In genomic region chr2:84846732-84847131, GRCh38 we compare ENCODE assay signal across 12 cellular contexts. TPM values are rescaled to one million over a fixed set of nuclear protein-coding genes. Genes with fewer than 3 reads are reported as not detected.
A peak's percentile ranks its signal among the peaks of the same experiment; 100 is the strongest.
DNase-seq lines count a peak whose midpoint lies in the region; ATAC-seq and TF ChIP-seq lines count a peak whose summit lies in the region.
"Had no signal": no experiment of that assay in that cellular context is flagged by ENCODE, and none has a peak within 500 bp of the region (broad histone marks: within the 10 kb centered on the region; RNA-seq: fewer than 3 reads in every experiment).

No MANE protein-coding gene starts in this region.

- peak; percentile 53 for DNase-seq in activated CD8-positive, alpha-beta memory T cell treated with anti-CD3 and anti-CD28 coated beads, Interleukin-2, amount 50 U/mL, for 48 hours
- DNase-seq in foreskin keratinocyte, result no peak
- DNase-seq in stomach, result no peak
- DNase-seq in NCI-H1930 (lab: John Stamatoyannopoulos, UW), result no peak
- DNase-seq in GM23338 (ENCODE audit: low spot score), result no peak
- DNase-seq: aorta, GDM1, HCEC 1CT, NCI-H1105 treated with DMSO at 0.1 percent for 48 hours, OCI-M1 had no signal

- WGBS in stomach, 5 donors, result 70 to 92% (median 84%) methylated on average over 1 to 2 of the region's 2 CpGs

- H3K4me3 ChIP-seq in stomach (no peak overlapping the region), GM23338 (no peak overlapping the region)

- H3K27ac ChIP-seq in foreskin keratinocyte (no peak overlapping the region), stomach (peak overlapping the region; percentile 5 to 58 (median 41)), GM23338 (ENCODE audit: low read depth) (no peak overlapping the region)

- intact Hi-C loops in stomach (cut with DNase I; ENCODE audit: low total_unique reads), result no loop called here

- H3K9me3 ChIP-seq in stomach, result no peaks in the 10 kb centered on the region

- H3K4me1 ChIP-seq in foreskin keratinocyte (no peaks in the 10 kb centered on the region), stomach (no peaks in the 10 kb centered on the region), GM23338 (ENCODE audit: insufficient read depth) (no peaks in the 10 kb centered on the region)

- no peaks in the 10 kb centered on the region for H3K9me3 Mint-ChIP-seq in GM23338

- no peaks in the 10 kb centered on the region for H3F3A ChIP-seq in GM23338 (replicated peaks; ENCODE audit: low read depth)

- H4K20me1 ChIP-seq in GM23338 (replicated peaks; ENCODE audit: insufficient read depth), result no peaks in the 10 kb centered on the region; the same call in 1 of the 2 replicates

- H3K27ac Mint-ChIP-seq in GM23338, result no peak overlapping the region

- no peaks in the 10 kb centered on the region; the same call in 2 of the 3 replicates for H3K4me1 Mint-ChIP-seq in GM23338

- ATAC-seq in HG02885 (IDR thresholded peaks at IDR 0.05; ENCODE audit: poor library complexity, unreplicated experiment) (peak; percentile 15), foreskin keratinocyte (peak; percentile 25), GM18909 (IDR thresholded peaks at IDR 0.05; ENCODE audit: poor library complexity, unreplicated experiment) (no peak), GM23338 (no peak)

- peaks cover 4% of the 10 kb centered on the region for H3K27me3 Mint-ChIP-seq in GM23338 (ENCODE audit: insufficient read depth, low read depth, poor library complexity)

- H2AFZ ChIP-seq in GM23338, result no peak overlapping the region

- H3K36me3 ChIP-seq in stomach (no peaks in the 10 kb centered on the region), GM23338 (ENCODE audit: insufficient read depth) (no peaks in the 10 kb centered on the region)

- no peak overlapping the region for H3K4me2 ChIP-seq in GM23338

- peaks cover 24% of the 10 kb centered on the region for H3K9me2 ChIP-seq in GM23338 (ENCODE audit: insufficient read depth)

- H3K4me3 Mint-ChIP-seq in GM23338, result no peak overlapping the region

- TF ChIP-seq POLR2A in stomach (IDR thresholded peaks at IDR 0.05), result no peak

- TF ChIP-seq CTCF in foreskin keratinocyte (conservative IDR thresholded peaks at IDR 0.05) (no peak), stomach (IDR thresholded peaks at IDR 0.05) (no peak), GM23338 (conservative IDR thresholded peaks at IDR 0.05; ENCODE audit: low read depth in 2 of 2) (no peak)

- TF ChIP-seq EP300 in stomach (IDR thresholded peaks at IDR 0.05), result no peak

- no peaks in the 10 kb centered on the region for H3K79me2 ChIP-seq in GM23338 (replicated peaks; ENCODE audit: insufficient read depth)

- H3K27me3 ChIP-seq in foreskin keratinocyte (peaks cover 3% of the 10 kb centered on the region), stomach (no peaks in the 10 kb centered on the region), GM23338 (ENCODE audit: insufficient read depth) (no peaks in the 10 kb centered on the region)

- H3K36me3 Mint-ChIP-seq in GM23338 (ENCODE audit: low read depth), result no peaks in the 10 kb centered on the region

TF ChIP-seq in GM23338, 12 proteins besides CTCF, POLR2A, EP300 and RAD21 (continues in another document):
- no peak for TF ChIP-seq EZH2phosphoT487 (IDR thresholded peaks at IDR 0.05; ENCODE audit: unreplicated experiment)
- no peak for TF ChIP-seq POLR2AphosphoS5 (IDR thresholded peaks at IDR 0.05; ENCODE audit: low read depth)
- no peak for TF ChIP-seq EZH2 (IDR thresholded peaks at IDR 0.05; ENCODE audit: low read depth, unreplicated experiment)
- no peak for TF ChIP-seq STAT1 (IDR thresholded peaks at IDR 0.05; ENCODE audit: unreplicated experiment)
- TF ChIP-seq REST (IDR thresholded peaks at IDR 0.05; ENCODE audit: unreplicated experiment), result no peak
- no peak for TF ChIP-seq NANOG (IDR thresholded peaks at IDR 0.05; ENCODE audit: borderline replicate concordance)

RNA-seq across cellular contexts. Expression of gene TRABD2A, which starts 34.2 kb away (rescaled TPM):
- total RNA-seq in foreskin keratinocyte (1.1 and 1.5 TPM in 2 replicates), stomach (100 to 1,000 TPM in 1 of 5 donors, 10 to 100 TPM in 1, 1 to 10 TPM in 1, under 1 TPM in 2; 0.29 to 109 (median 1.3) TPM)
- polyA plus RNA-seq in foreskin keratinocyte (0.45 and 1.6 TPM in 2 replicates), stomach (under 1 TPM in 2 of 3 donors, not detected in 1; 0.48 to 0.50 TPM), GM23338 (2016; fragmentation: Nextera tagmentation; extraction: Ambion mirVana) (5.5 and 6.0 TPM in 2 replicates)
- 12.1 and 15.7 TPM in 2 replicates for total RNA-seq in GM23338 (2014; rRNA removed; shearing (Covaris generic))

RNA-seq across cellular contexts. Expression of gene TMSB10, which starts 58.7 kb away (rescaled TPM):
- 7,809 and 8,573 TPM in 2 replicates for total RNA-seq in foreskin keratinocyte
- polyA plus RNA-seq in foreskin keratinocyte, result 12,196 and 12,994 TPM in 2 replicates
- total RNA-seq in stomach, result 1,000 to 10,000 TPM in 3 of 5 donors, 100 to 1,000 TPM in 2; 504 to 5,821 (median 1,954) TPM
- polyA plus RNA-seq in stomach, result 1,000 to 10,000 TPM; 1,773 to 3,520 (median 2,373) TPM
- 834 and 976 TPM in 2 replicates for total RNA-seq in GM23338 (2014; rRNA removed; shearing (Covaris generic))
- polyA plus RNA-seq in GM23338 (2016; fragmentation: Nextera tagmentation; extraction: Ambion mirVana), result 2,942 and 3,166 TPM in 2 replicates

Comparison
In these comparisons a context has a peak if more than half of its experiments do, and no peak if none do; other contexts are left out.
1. ATAC-seq: peak in HG02885 (single experiment) and foreskin keratinocyte (single experiment); none in GM18909 (single experiment) and GM23338 (single experiment).
2. H3K27ac ChIP-seq: peak in stomach (5 of 5); none in foreskin keratinocyte (single experiment) and GM23338 (single experiment).